Comparison of ENCODE assay signal across 1 cellular context in genomic region chr2:36395866-36396265, GRCh38.
TF ChIP-seq lines count a peak whose summit lies in the region.

No MANE protein-coding gene starts in this region.

TF ChIP-seq in SK-N-SH treated with all-trans-retinoic acid at 6 μM for 48 hours, 23 proteins besides CTCF, POLR2A, EP300 and RAD21 (continued from another document):
- no peak for TF ChIP-seq OSR1 (CRISPR knock-in tag; IDR thresholded peaks at IDR 0.05)
- no peak for TF ChIP-seq CSDC2 (CRISPR knock-in tag; IDR thresholded peaks at IDR 0.05)
- TF ChIP-seq ZNF565 (CRISPR knock-in tag; conservative IDR thresholded peaks at IDR 0.05; ENCODE audit: low read depth): no peak
- TF ChIP-seq ISL1 (CRISPR knock-in tag; IDR thresholded peaks at IDR 0.05): no peak
- TF ChIP-seq TSHZ2 (CRISPR knock-in tag; IDR thresholded peaks at IDR 0.05): no peak
